In genomic region chr6:30828027-30828962, GRCh38 we compare ENCODE assay signal across 8 cellular contexts. TPM values are rescaled to one million over a fixed set of nuclear protein-coding genes. Genes with fewer than 3 reads are reported as not detected.
DNase-seq lines count a peak whose midpoint lies in the region; ATAC-seq lines count a peak whose summit lies in the region.

No MANE protein-coding gene starts in this region.

- ATAC-seq in GM18858 (IDR thresholded peaks at IDR 0.05; ENCODE audit: unreplicated experiment): no peak

- DNase-seq in activated gamma-delta T cell treated with Interleukin-2 at 50 U/mL for 16 hours (peak; percentile 80), activated gamma-delta T cell (lab: John Stamatoyannopoulos, UW) (no peak), NCI-H226 (peak; percentile 69), cerebellum (ENCODE audit: low spot score) (peak; percentile 81), kidney tubule cell (ENCODE audit: low spot score) (peak; percentile 87)
- DNase-seq in activated CD4-positive, alpha-beta T cell treated with anti-CD3 and anti-CD28 coated beads for 24 hours (ENCODE audit: low read depth in 2 of 2): peak; percentile 82 to 84
- peak; percentile 80 to 87 (median 83) for DNase-seq in stimulated activated CD4-positive, alpha-beta T cell treated with anti-CD3 and anti-CD28 coated beads, Interleukin-12 subunit alpha, Interleukin-12 subunit beta, amount 100 ng/mL, for 48 hours (ENCODE audit: low read depth in 2 of 3, low spot score in 1 of 3)

RNA-seq across cellular contexts. Expression of gene DDR1, which starts 56.0 kb away (rescaled TPM):
- 139 TPM for total RNA-seq in cerebellum
